ENCODE assay signal across 24 cellular contexts in the genomic region with DNA sequence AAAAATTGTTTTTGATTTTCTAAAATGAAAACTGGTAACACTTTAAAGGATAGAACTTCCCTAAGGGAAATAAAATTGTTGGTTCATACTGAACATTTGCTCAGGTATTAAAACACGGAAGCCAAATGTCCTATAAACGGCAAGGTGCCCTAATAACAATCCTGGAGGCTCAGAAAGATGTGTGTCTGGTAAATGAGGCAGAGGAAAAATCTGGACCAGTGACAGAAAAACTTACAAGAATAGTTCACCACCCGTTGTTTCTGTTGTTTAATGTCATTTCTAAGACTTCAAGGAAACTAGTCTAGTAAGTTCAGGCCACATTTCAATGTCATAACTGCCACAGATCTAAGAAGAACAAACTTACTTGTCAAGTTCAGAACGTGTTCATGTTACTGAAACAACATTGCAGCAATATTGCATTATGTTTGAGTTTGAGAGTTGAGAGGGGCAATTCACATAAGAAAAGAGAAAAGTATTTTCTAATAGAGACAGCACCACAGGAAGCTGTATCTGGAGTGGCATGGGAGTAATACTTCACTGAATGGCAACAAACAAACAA.
"Had no signal": no experiment of that assay in that cellular context is flagged by ENCODE, and none has a peak within 500 bp of the region (broad histone marks: within the 10 kb centered on the region; RNA-seq: fewer than 3 reads in every experiment).

No MANE protein-coding gene starts in this region.

- DNase-seq: activated B cell treated with CpG ODN at 0.5 μM for 24 hours; activated CD4-positive, alpha-beta memory T cell treated with anti-CD3 and anti-CD28 coated beads for 36 hours; activated CD4-positive, alpha-beta T cell treated with anti-CD3 and anti-CD28 coated beads, Interleukin-2, amount 10 ng/mL, durations not matched to agents 7 days and 5 days; activated CD8-positive, alpha-beta memory T cell treated with anti-CD3 and anti-CD28 coated beads for 24 hours; activated gamma-delta T cell; activated naive CD4-positive, alpha-beta T cell treated with anti-CD3 and anti-CD28 coated beads for 36 hours; activated T-cell treated with anti-CD3 and anti-CD28 coated beads, Interleukin-2, amount 50 U/mL, for 48 hours; caudate nucleus; NCI-H1092; NCI-H1417; NCI-H1930; NCI-H345; NCI-H510A; NCI-H526 treated with DMSO at 0.1 percent for 48 hours; NCI-H82; OCI-M1; Peyer's patch; Right ventricle myocardium superior; SJCRH30; T-helper 17 cell; T-helper 9 cell had no signal

- H3K4me2 ChIP-seq: KMS-11 had no signal

- H3K4me1 ChIP-seq: Peyer's patch, SJCRH30 had no signal

- H3K4me3 ChIP-seq: Peyer's patch, SJCRH30 had no signal

- H3K36me3 ChIP-seq: Peyer's patch, SJCRH30 had no signal

- ATAC-seq: activated T-helper 17 cell treated with anti-CD3 and anti-CD28 coated beads, Interleukin-2, amount 50 U/mL, for 72 hours; T-helper 17 cell had no signal

- H3K27me3 ChIP-seq: Peyer's patch had no signal

- H3K9ac ChIP-seq: KMS-11 had no signal

- H3K9me3 ChIP-seq: Peyer's patch, SJCRH30 had no signal

- H3K27ac ChIP-seq: KMS-11, Peyer's patch, RWPE1, SJCRH30 had no signal
